ENCODE assay signal across 1 cellular context in genomic region chr9:137578518-137579258, GRCh38.
TF ChIP-seq lines count a peak whose summit lies in the region.

Gene DPH7, minus strand, starts transcription at chr9:137578925. Its CDS starts 148 bp downstream, at chr9:137578777.

TF ChIP-seq in K562, 482 proteins besides CTCF, POLR2A, EP300 and RAD21 (continued from another document and continues in another):
- TF ChIP-seq STAT5B (CRISPR knock-in tag; IDR thresholded peaks at IDR 0.05) (no peak), PRDM10 (IDR thresholded peaks at IDR 0.05; ENCODE audit: partially characterized antibody) (no peak), ZNF277 (CRISPR knock-in tag; IDR thresholded peaks at IDR 0.05; ENCODE audit: borderline replicate concordance) (no peak), SMARCE1 (IDR thresholded peaks at IDR 0.05) (0 out of 2 replicates have a peak, but pooled peaks have one; percentile 34), ETS2 (tag; IDR thresholded peaks at IDR 0.05; ENCODE audit: borderline replicate concordance, poor library complexity, severe bottlenecking) (no peak), CREBBP (IDR thresholded peaks at IDR 0.05; ENCODE audit: low read depth, low read length) (no peak), CSDE1 (IDR thresholded peaks at IDR 0.05) (no peak), ZNF146 (CRISPR knock-in tag; IDR thresholded peaks at IDR 0.05; ENCODE audit: unreplicated experiment) (no peak), ZNF589 (CRISPR knock-in tag; IDR thresholded peaks at IDR 0.05; ENCODE audit: low read depth) (no peak), HNRNPL (IDR thresholded peaks at IDR 0.05; ENCODE audit: low read depth, low read length) (no peak), ZNF639 (CRISPR knock-in tag; conservative IDR thresholded peaks at IDR 0.05 in 1 of 2, IDR thresholded peaks at IDR 0.05 in 1 of 2) (peak in 1 of 2 experiments; percentile 96; a peak in 2 of 4 replicates), RHOXF2B (CRISPR knock-in tag; conservative IDR thresholded peaks at IDR 0.05) (no peak), ZNF134 (CRISPR knock-in tag; conservative IDR thresholded peaks at IDR 0.05) (no peak), LCOR (CRISPR knock-in tag; IDR thresholded peaks at IDR 0.05) (peak; percentile 51; the same call in 1 of the 2 replicates), ZFPM2 (CRISPR knock-in tag; IDR thresholded peaks at IDR 0.05) (no peak), NCOA1 (IDR thresholded peaks at IDR 0.05; ENCODE audit: low read depth) (no peak; the same call in 1 of the 2 replicates), ZNF398 (CRISPR knock-in tag; IDR thresholded peaks at IDR 0.05) (no peak), PHTF2 (CRISPR knock-in tag; IDR thresholded peaks at IDR 0.05) (no peak), U2AF1 (optimal IDR thresholded peaks at IDR 0.05; ENCODE audit: low read depth, low read length) (peak; percentile 66), ILK (tag; IDR thresholded peaks at IDR 0.05; ENCODE audit: borderline replicate concordance, low read depth) (no peak), ELF2 (CRISPR knock-in tag; IDR thresholded peaks at IDR 0.05) (peak; percentile 52; the same call in 1 of the 2 replicates), BRD4 (IDR thresholded peaks at IDR 0.05) (no peak), FOXP4 (CRISPR knock-in tag; IDR thresholded peaks at IDR 0.05; ENCODE audit: borderline replicate concordance) (0 out of 2 replicates have a peak, but pooled peaks have one; percentile 70), MECOM (CRISPR knock-in tag; IDR thresholded peaks at IDR 0.05) (no peak), HBP1 (CRISPR knock-in tag; IDR thresholded peaks at IDR 0.05) (no peak), CREB3 (tag; conservative IDR thresholded peaks at IDR 0.05; ENCODE audit: low read depth) (no peak; the same call in 1 of the 2 replicates), ZBTB11 (CRISPR knock-in tag; IDR thresholded peaks at IDR 0.05) (peak; percentile 91 to 98 (median 97)), ZNF174 (CRISPR knock-in tag; IDR thresholded peaks at IDR 0.05) (no peak), CREB5 (CRISPR knock-in tag; IDR thresholded peaks at IDR 0.05) (no peak), SMARCC2 (IDR thresholded peaks at IDR 0.05; ENCODE audit: low read depth) (no peak), ATF3 (IDR thresholded peaks at IDR 0.05) (no peak), ATF3 (CRISPR knock-in tag; conservative IDR thresholded peaks at IDR 0.05) (0 out of 2 replicates have a peak, but pooled peaks have one; percentile 46), HCFC1 (IDR thresholded peaks at IDR 0.05; ENCODE audit: low read depth, low read length) (peak; percentile 91), ZHX1 (conservative IDR thresholded peaks at IDR 0.05; ENCODE audit: low read length) (no peak), CHD1 (IDR thresholded peaks at IDR 0.05; ENCODE audit: low read length) (peak; percentile 80)
